In the genomic region with DNA sequence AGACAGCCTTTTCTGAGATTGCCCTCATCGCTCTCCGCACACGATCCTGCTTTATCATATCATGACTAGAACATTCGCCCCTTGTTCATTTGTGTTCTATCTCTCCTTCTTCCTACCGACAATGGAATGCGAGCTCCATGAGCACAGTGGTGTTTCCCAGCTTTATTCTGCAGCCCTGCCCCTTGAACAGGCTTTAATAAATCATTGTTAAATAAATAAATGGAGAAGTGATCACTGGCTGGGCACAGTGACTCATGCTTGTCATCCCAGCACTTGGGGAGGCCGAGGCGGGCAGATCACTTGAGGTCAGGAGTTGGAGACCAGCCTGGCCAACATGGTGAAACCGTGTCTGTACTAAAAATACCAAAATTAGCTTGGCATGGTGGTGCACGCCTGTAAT, we compare ENCODE assay signal across 28 cellular contexts.
"Had no signal": no experiment of that assay in that cellular context is flagged by ENCODE, and none has a peak within 500 bp of the region (broad histone marks: within the 10 kb centered on the region; RNA-seq: fewer than 3 reads in every experiment).

No MANE protein-coding gene starts in this region.

- H3K4me1 Mint-ChIP-seq: activated CD8-positive, alpha-beta memory T cell treated with anti-CD3 and anti-CD28 coated beads, Interleukin-2, amount 10 ng/mL, durations not matched to agents 7 days and 5 days; activated naive CD4-positive, alpha-beta T cell treated with anti-CD3 and anti-CD28 coated beads, Interleukin-2, amount 50 U/mL, for 24 hours; WTC11 had no signal

- H3K27ac ChIP-seq: brain microvascular endothelial cell, cardiac muscle cell, KMS-11, SJSA1 had no signal

- H3K4me3 Mint-ChIP-seq: activated CD8-positive, alpha-beta memory T cell treated with anti-CD3 and anti-CD28 coated beads, Interleukin-2, amount 10 ng/mL, durations not matched to agents 7 days and 5 days; activated naive CD4-positive, alpha-beta T cell treated with anti-CD3 and anti-CD28 coated beads, Interleukin-2, amount 50 U/mL, for 24 hours; activated T-cell treated with anti-CD3 and anti-CD28 coated beads, Interleukin-2, amount 50 U/mL, for 24 hours; activated T-helper 1 cell treated with anti-CD3 and anti-CD28 coated beads, Interleukin-12 subunit alpha, Interleukin-12 subunit beta, Interleukin-2, Interleukin-4 antibody, amounts not matched to agents 30 ng/mL and 10 ng/mL and 1 ng/mL, durations not matched to agents 14 hours and 24 hours and 36 hours; T-helper 2 cell treated with Interferon-gamma antibody and Interleukin-4, amounts not matched to agents 5 μg/mL and 100 μg/mL, for 36 hours; WTC11 had no signal

- H3K36me3 ChIP-seq: brain microvascular endothelial cell, cardiac muscle cell, SJSA1 had no signal

- H3K4me3 ChIP-seq: cardiac muscle cell, SJSA1 had no signal

- H3K27me3 ChIP-seq: brain microvascular endothelial cell, cardiac muscle cell, SJSA1 had no signal

- H3K36me3 Mint-ChIP-seq: activated CD8-positive, alpha-beta memory T cell treated with anti-CD3 and anti-CD28 coated beads, Interleukin-2, amount 10 ng/mL, durations not matched to agents 7 days and 5 days; activated naive CD4-positive, alpha-beta T cell treated with anti-CD3 and anti-CD28 coated beads, Interleukin-2, amount 50 U/mL, for 24 hours had no signal

- ATAC-seq: activated CD8-positive, alpha-beta memory T cell treated with anti-CD3 and anti-CD28 coated beads, Interleukin-2, amount 10 ng/mL, durations not matched to agents 7 days and 5 days; Panc1; SK-N-SH treated with all-trans-retinoic acid at 6 μM for 48 hours; WTC11 had no signal

- H3K27ac Mint-ChIP-seq: activated CD8-positive, alpha-beta memory T cell treated with anti-CD3 and anti-CD28 coated beads, Interleukin-2, amount 10 ng/mL, durations not matched to agents 7 days and 5 days; activated naive CD4-positive, alpha-beta T cell treated with anti-CD3 and anti-CD28 coated beads, Interleukin-2, amount 50 U/mL, for 24 hours; activated T-cell treated with anti-CD3 and anti-CD28 coated beads, Interleukin-2, amount 50 U/mL, for 24 hours; activated T-helper 1 cell treated with anti-CD3 and anti-CD28 coated beads, Interleukin-12 subunit alpha, Interleukin-12 subunit beta, Interleukin-2, Interleukin-4 antibody, amounts not matched to agents 30 ng/mL and 10 ng/mL and 1 ng/mL, durations not matched to agents 14 hours and 24 hours and 36 hours; T-helper 2 cell treated with Interferon-gamma antibody and Interleukin-4, amounts not matched to agents 5 μg/mL and 100 μg/mL, for 36 hours; WTC11 had no signal

- DNase-seq: activated CD4-positive, alpha-beta T cell treated with anti-CD3 and anti-CD28 coated beads for 48 hours; activated CD4-positive, alpha-beta T cell treated with anti-CD3 and anti-CD28 coated beads, Interleukin-2, amount 50 U/mL, for 48 hours; activated CD4-positive, CD25-positive, alpha-beta regulatory T cell treated with anti-CD3 and anti-CD28 coated beads, Interleukin-2, amount 50 U/mL, for 72 hours; activated CD8-positive, alpha-beta memory T cell treated with anti-CD3 and anti-CD28 coated beads, Interleukin-2, amount 10 ng/mL, durations not matched to agents 7 days and 5 days; activated effector memory CD4-positive, alpha-beta T cell treated with Interleukin-2 at 50 U/mL for 16 hours; activated naive CD4-positive, alpha-beta T cell; activated T-cell treated with anti-CD3 and anti-CD28 coated beads, Interleukin-2, amount 50 U/mL, for 24 hours; aorta; NCI-H1105 treated with DMSO at 0.1 percent for 48 hours; NCI-H146; NCI-H1930; NCI-H2171; NCI-H510A treated with DMSO at 0.1 percent for 48 hours; NCI-H69; NK-92 treated with Interleukin-12 subunit alpha and Interleukin-12 subunit beta, amount 100 ng/mL, for 24 hours; OCI-M1; SHP77; SW 1271 had no signal

- H3K4me1 ChIP-seq: SJSA1 had no signal

- H3K27me3 Mint-ChIP-seq: activated CD8-positive, alpha-beta memory T cell treated with anti-CD3 and anti-CD28 coated beads, Interleukin-2, amount 10 ng/mL, durations not matched to agents 7 days and 5 days; activated naive CD4-positive, alpha-beta T cell treated with anti-CD3 and anti-CD28 coated beads, Interleukin-2, amount 50 U/mL, for 24 hours; activated T-cell treated with anti-CD3 and anti-CD28 coated beads, Interleukin-2, amount 50 U/mL, for 24 hours had no signal
